Comparison of ENCODE assay signal across 8 cellular contexts in genomic region chr19:56507446-56508281, GRCh38. TPM values are rescaled to one million over a fixed set of nuclear protein-coding genes. Genes with fewer than 3 reads are reported as not detected.
DNase-seq lines count a peak whose midpoint lies in the region; ATAC-seq, FAIRE-seq and TF ChIP-seq lines count a peak whose summit lies in the region.

TSS of gene ZNF471 (plus strand) at chr19:56507855. CDS start at chr19:56511572, 3,717 bp downstream.

- DNase-seq in DMS79 treated with DMSO at 0.1 percent for 48 hours (lab: John Stamatoyannopoulos, UW) (peak; percentile 86), NCI-H146 treated with DMSO at 0.1 percent for 48 hours (lab: John Stamatoyannopoulos, UW; ENCODE audit: unreplicated experiment) (peak; percentile 80), colonic mucosa (peak; percentile 97), keratinocyte (ENCODE audit: low read depth, low spot score) (peak; percentile 86), NCI-H1694 (lab: John Stamatoyannopoulos, UW) (no peak)
- peak; percentile 96 for DNase-seq in activated CD4-positive, alpha-beta T cell treated with anti-CD3 and anti-CD28 coated beads for 36 hours
- peak; percentile 85 for DNase-seq in stimulated activated CD4-positive, alpha-beta T cell treated with anti-CD3 and anti-CD28 coated beads, Interleukin-15, amount 100 ng/mL, for 24 hours

- FAIRE-seq in keratinocyte (lab: Jason Lieb, UNC): peak; percentile 85

- dilution Hi-C loops in keratinocyte (cut with MboI; ENCODE audit: extremely low pct_ligation_motif_present, low sequenced_read_pairs): no loop called here

- H3K4me3 ChIP-seq in colonic mucosa: peak within 1 kb of the TSS; percentile 53
- H3K4me3 ChIP-seq in keratinocyte (ENCODE audit: control insufficient read depth in 2 of 3, extremely low read depth in 1 of 3, insufficient read depth in 2 of 3, low read depth in 1 of 3, low read length in 3 of 3): peak within 1 kb of the TSS; percentile 69 to 93 (median 89)

- peaks cover 5% of the 10 kb centered on the region for H3K4me1 Mint-ChIP-seq in activated CD4-positive, alpha-beta T cell treated with anti-CD3 and anti-CD28 coated beads for 36 hours

- no peaks in the 10 kb centered on the region for H3K9me1 ChIP-seq in keratinocyte (ENCODE audit: control insufficient read depth, extremely low read depth, insufficient read depth, low read length)

- H3K9me3 Mint-ChIP-seq in activated CD4-positive, alpha-beta T cell treated with anti-CD3 and anti-CD28 coated beads for 36 hours (ENCODE audit: low read depth): peaks cover 14% of the 10 kb centered on the region

- TF ChIP-seq CTCF in colonic mucosa (IDR thresholded peaks at IDR 0.05) (no peak), keratinocyte (optimal IDR thresholded peaks at IDR 0.05 in 1 of 3, IDR thresholded peaks at IDR 0.05 in 1 of 3, conservative IDR thresholded peaks at IDR 0.05 in 1 of 3; ENCODE audit: extremely low read depth in 1 of 3, insufficient read depth in 2 of 3, low read length in 3 of 3) (no peak)

- H3K4me3 Mint-ChIP-seq in activated CD4-positive, alpha-beta T cell treated with anti-CD3 and anti-CD28 coated beads for 36 hours: no peak within 1 kb of the TSS

- peaks cover 2% of the 10 kb centered on the region for H3K27me3 Mint-ChIP-seq in activated CD4-positive, alpha-beta T cell treated with anti-CD3 and anti-CD28 coated beads for 36 hours

- peak within 1 kb of the TSS; percentile 99 for H3K4me2 ChIP-seq in keratinocyte (ENCODE audit: control insufficient read depth, extremely low read depth, insufficient read depth, low read depth, low read length)

- intact Hi-C loops in activated CD4-positive, alpha-beta T cell treated with anti-CD3 and anti-CD28 coated beads for 36 hours (cut with DNase I, micrococcal nuclease): loop anchor here in 1 of 2 experiments (1.0 to 2.0 kb wide), 8 partner anchors 29 to 193 kb away; partner anchors contain the start of genes ZFP28, ZNF470, ZNF582 and ZNF583
- intact Hi-C loops in colonic mucosa (cut with DNase I): no loop called here

- no peaks in the 10 kb centered on the region for H3K27me3 ChIP-seq in colonic mucosa
- no peaks in the 10 kb centered on the region for H3K27me3 ChIP-seq in keratinocyte (ENCODE audit: control insufficient read depth, extremely low read depth, insufficient read depth, low read length)

- H3K27ac Mint-ChIP-seq in activated CD4-positive, alpha-beta T cell treated with anti-CD3 and anti-CD28 coated beads for 36 hours: peak within 1 kb of the TSS; percentile 12

- no peaks in the 10 kb centered on the region for H3K4me1 ChIP-seq in colonic mucosa
- H3K4me1 ChIP-seq in keratinocyte (ENCODE audit: control insufficient read depth, extremely low read depth, insufficient read depth, low read length): peaks cover 5% of the 10 kb centered on the region

- no peaks in the 10 kb centered on the region for H4K20me1 ChIP-seq in keratinocyte (ENCODE audit: control insufficient read depth, extremely low read depth, insufficient read depth, low read length)

- CTCF ChIA-PET in activated CD4-positive, alpha-beta T cell treated with anti-CD3 and anti-CD28 coated beads for 36 hours (lab: Charles Lee): interaction anchor here (0.7 kb wide), 1 partner anchor 138 kb away, joined by 4 read pairs; no protein-coding TSS in a partner anchor

- H3K79me2 ChIP-seq in keratinocyte (ENCODE audit: control insufficient read depth, insufficient read depth, low read length): no peaks in the 10 kb centered on the region

- ATAC-seq in activated CD4-positive, alpha-beta T cell treated with anti-CD3 and anti-CD28 coated beads for 36 hours: peak; percentile 99
- no peak for ATAC-seq in GM19328 (IDR thresholded peaks at IDR 0.05; ENCODE audit: unreplicated experiment)

- peak within 1 kb of the TSS; percentile 100 for H2AFZ ChIP-seq in keratinocyte (ENCODE audit: control insufficient read depth, low read length)

- POLR2A ChIA-PET in activated CD4-positive, alpha-beta T cell treated with anti-CD3 and anti-CD28 coated beads for 36 hours (lab: Charles Lee): no interaction called here

- H3K27ac ChIP-seq in colonic mucosa (peak within 1 kb of the TSS; percentile 87), keratinocyte (ENCODE audit: control insufficient read depth, insufficient read depth, low read length) (peak within 1 kb of the TSS; percentile 87)

- H3K9ac ChIP-seq in colonic mucosa (ENCODE audit: low read depth in 2 of 2, low read length in 2 of 2) (peak within 1 kb of the TSS; percentile 58 to 72), keratinocyte (ENCODE audit: control insufficient read depth, extremely low read depth, insufficient read depth, low read length) (peak within 1 kb of the TSS; percentile 90)

- H3K36me3 ChIP-seq in colonic mucosa: no peaks in the 10 kb centered on the region
- H3K36me3 ChIP-seq in keratinocyte (ENCODE audit: control insufficient read depth in 2 of 2, extremely low read depth in 1 of 2, insufficient read depth in 2 of 2, low read length in 2 of 2): no peaks in the 10 kb centered on the region

- H3K36me3 Mint-ChIP-seq in activated CD4-positive, alpha-beta T cell treated with anti-CD3 and anti-CD28 coated beads for 36 hours (ENCODE audit: low read depth): peaks cover 18% of the 10 kb centered on the region

- no peaks in the 10 kb centered on the region for H3K9me3 ChIP-seq in colonic mucosa
- H3K9me3 ChIP-seq in keratinocyte (ENCODE audit: control insufficient read depth, low read depth, low read length): no peaks in the 10 kb centered on the region

RNA-seq across cellular contexts. Expression of gene ZNF471, which starts in this region (rescaled TPM):
- total RNA-seq in activated CD4-positive, alpha-beta T cell treated with anti-CD3 and anti-CD28 coated beads for 36 hours: 1 to 10 TPM; 1.4 to 1.5 TPM
- 1 to 10 TPM; 2.1 to 4.2 TPM for total RNA-seq in colonic mucosa
- polyA plus RNA-seq in keratinocyte: 1.8 to 5.8 TPM (median 5.1 TPM) in 3 replicates
- polyA plus RNA-seq in keratinocyte (2011; ENCODE audit: low read depth): 3.6 TPM
- 1.2 and 2.4 TPM in 2 replicates for polyA plus RNA-seq in keratinocyte (2011; cell fraction: cytosol; rRNA removed)
- polyA plus RNA-seq in keratinocyte (2011; cell fraction: nucleus; rRNA removed): 20.9 and 21.5 TPM in 2 replicates
- polyA plus RNA-seq in keratinocyte (2012; ENCODE audit: low replicate concordance): 1.4 and 3.5 TPM in 2 replicates
- polyA minus RNA-seq in keratinocyte: 0.23 to 9.4 TPM (median 4.3 TPM) in 3 replicates
- 1.5 TPM for polyA minus RNA-seq in keratinocyte (2011; cell fraction: cytosol; rRNA and poly(A)+ RNA removed)
- 3.8 and 7.7 TPM in 2 replicates for polyA minus RNA-seq in keratinocyte (2011; cell fraction: nucleus; rRNA and poly(A)+ RNA removed)
